2 cellular contexts compared by ENCODE assay signal in the genomic region with DNA sequence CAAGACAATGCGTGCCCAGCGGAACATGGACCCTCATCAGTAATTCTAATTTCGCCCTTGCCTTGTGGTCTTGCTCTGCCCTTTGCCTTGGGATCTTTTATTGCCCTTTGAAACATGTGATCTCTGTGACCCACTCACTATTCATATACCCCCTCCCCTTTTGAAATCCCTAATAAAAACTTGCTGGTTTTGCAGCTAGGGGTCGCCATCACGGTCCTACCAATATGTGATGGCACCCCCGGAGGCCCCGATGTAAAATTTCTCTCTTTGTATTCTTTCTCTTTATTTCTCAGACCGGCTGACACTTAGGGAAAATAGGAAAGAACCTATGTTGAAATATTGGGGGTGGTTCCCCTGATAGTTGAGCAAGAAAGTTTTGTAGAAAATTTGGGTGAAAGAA.
TF ChIP-seq lines count a peak whose summit lies in the region.

No MANE protein-coding gene starts in this region.

TF ChIP-seq in SK-N-SH, 30 proteins besides CTCF, POLR2A, EP300 and RAD21 (continues in another document):
- TF ChIP-seq, protein P1, sequence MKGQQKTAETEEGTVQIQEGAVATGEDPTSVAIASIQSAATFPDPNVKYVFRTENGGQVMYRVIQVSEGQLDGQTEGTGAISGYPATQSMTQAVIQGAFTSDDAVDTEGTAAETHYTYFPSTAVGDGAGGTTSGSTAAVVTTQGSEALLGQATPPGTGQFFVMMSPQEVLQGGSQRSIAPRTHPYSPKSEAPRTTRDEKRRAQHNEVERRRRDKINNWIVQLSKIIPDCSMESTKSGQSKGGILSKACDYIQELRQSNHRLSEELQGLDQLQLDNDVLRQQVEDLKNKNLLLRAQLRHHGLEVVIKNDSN (IDR thresholded peaks at IDR 0.05; ENCODE audit: borderline replicate concordance, low read depth), result no peak
- TF ChIP-seq YY1 (IDR thresholded peaks at IDR 0.05; ENCODE audit: low read depth), result no peak
- no peak for TF ChIP-seq RCOR1 (IDR thresholded peaks at IDR 0.05; ENCODE audit: low read length)
- TF ChIP-seq, protein P2, sequence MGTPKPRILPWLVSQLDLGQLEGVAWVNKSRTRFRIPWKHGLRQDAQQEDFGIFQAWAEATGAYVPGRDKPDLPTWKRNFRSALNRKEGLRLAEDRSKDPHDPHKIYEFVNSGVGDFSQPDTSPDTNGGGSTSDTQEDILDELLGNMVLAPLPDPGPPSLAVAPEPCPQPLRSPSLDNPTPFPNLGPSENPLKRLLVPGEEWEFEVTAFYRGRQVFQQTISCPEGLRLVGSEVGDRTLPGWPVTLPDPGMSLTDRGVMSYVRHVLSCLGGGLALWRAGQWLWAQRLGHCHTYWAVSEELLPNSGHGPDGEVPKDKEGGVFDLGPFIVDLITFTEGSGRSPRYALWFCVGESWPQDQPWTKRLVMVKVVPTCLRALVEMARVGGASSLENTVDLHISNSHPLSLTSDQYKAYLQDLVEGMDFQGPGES (IDR thresholded peaks at IDR 0.05; ENCODE audit: low read depth, low read length), result no peak
- no peak for TF ChIP-seq NRF1 (IDR thresholded peaks at IDR 0.05; ENCODE audit: low read depth, low read length)
- no peak for TF ChIP-seq TAF1 (IDR thresholded peaks at IDR 0.05; ENCODE audit: borderline replicate concordance, low read depth, low read length)
- TF ChIP-seq, protein P3, sequence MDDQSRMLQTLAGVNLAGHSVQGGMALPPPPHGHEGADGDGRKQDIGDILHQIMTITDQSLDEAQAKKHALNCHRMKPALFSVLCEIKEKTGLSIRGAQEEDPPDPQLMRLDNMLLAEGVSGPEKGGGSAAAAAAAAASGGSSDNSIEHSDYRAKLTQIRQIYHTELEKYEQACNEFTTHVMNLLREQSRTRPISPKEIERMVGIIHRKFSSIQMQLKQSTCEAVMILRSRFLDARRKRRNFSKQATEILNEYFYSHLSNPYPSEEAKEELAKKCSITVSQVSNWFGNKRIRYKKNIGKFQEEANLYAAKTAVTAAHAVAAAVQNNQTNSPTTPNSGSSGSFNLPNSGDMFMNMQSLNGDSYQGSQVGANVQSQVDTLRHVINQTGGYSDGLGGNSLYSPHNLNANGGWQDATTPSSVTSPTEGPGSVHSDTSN (IDR thresholded peaks at IDR 0.05), result no peak
- TF ChIP-seq, protein P4, sequence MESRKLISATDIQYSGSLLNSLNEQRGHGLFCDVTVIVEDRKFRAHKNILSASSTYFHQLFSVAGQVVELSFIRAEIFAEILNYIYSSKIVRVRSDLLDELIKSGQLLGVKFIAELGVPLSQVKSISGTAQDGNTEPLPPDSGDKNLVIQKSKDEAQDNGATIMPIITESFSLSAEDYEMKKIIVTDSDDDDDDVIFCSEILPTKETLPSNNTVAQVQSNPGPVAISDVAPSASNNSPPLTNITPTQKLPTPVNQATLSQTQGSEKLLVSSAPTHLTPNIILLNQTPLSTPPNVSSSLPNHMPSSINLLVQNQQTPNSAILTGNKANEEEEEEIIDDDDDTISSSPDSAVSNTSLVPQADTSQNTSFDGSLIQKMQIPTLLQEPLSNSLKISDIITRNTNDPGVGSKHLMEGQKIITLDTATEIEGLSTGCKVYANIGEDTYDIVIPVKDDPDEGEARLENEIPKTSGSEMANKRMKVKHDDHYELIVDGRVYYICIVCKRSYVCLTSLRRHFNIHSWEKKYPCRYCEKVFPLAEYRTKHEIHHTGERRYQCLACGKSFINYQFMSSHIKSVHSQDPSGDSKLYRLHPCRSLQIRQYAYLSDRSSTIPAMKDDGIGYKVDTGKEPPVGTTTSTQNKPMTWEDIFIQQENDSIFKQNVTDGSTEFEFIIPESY (IDR thresholded peaks at IDR 0.05; ENCODE audit: borderline replicate concordance, low read depth), result no peak
- TF ChIP-seq MXI1 (IDR thresholded peaks at IDR 0.05; ENCODE audit: low read depth, low read length), result no peak
- no peak for TF ChIP-seq FOSL2 (IDR thresholded peaks at IDR 0.05; ENCODE audit: borderline replicate concordance, low read depth)
- TF ChIP-seq, protein P5, sequence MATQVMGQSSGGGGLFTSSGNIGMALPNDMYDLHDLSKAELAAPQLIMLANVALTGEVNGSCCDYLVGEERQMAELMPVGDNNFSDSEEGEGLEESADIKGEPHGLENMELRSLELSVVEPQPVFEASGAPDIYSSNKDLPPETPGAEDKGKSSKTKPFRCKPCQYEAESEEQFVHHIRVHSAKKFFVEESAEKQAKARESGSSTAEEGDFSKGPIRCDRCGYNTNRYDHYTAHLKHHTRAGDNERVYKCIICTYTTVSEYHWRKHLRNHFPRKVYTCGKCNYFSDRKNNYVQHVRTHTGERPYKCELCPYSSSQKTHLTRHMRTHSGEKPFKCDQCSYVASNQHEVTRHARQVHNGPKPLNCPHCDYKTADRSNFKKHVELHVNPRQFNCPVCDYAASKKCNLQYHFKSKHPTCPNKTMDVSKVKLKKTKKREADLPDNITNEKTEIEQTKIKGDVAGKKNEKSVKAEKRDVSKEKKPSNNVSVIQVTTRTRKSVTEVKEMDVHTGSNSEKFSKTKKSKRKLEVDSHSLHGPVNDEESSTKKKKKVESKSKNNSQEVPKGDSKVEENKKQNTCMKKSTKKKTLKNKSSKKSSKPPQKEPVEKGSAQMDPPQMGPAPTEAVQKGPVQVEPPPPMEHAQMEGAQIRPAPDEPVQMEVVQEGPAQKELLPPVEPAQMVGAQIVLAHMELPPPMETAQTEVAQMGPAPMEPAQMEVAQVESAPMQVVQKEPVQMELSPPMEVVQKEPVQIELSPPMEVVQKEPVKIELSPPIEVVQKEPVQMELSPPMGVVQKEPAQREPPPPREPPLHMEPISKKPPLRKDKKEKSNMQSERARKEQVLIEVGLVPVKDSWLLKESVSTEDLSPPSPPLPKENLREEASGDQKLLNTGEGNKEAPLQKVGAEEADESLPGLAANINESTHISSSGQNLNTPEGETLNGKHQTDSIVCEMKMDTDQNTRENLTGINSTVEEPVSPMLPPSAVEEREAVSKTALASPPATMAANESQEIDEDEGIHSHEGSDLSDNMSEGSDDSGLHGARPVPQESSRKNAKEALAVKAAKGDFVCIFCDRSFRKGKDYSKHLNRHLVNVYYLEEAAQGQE (IDR thresholded peaks at IDR 0.05; ENCODE audit: low read depth, low read length), result no peak
- TF ChIP-seq, protein P6, sequence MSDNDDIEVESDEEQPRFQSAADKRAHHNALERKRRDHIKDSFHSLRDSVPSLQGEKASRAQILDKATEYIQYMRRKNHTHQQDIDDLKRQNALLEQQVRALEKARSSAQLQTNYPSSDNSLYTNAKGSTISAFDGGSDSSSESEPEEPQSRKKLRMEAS (IDR thresholded peaks at IDR 0.05; ENCODE audit: low read depth), result no peak
- no peak for TF ChIP-seq EZH2phosphoT487 (IDR thresholded peaks at IDR 0.05; ENCODE audit: borderline replicate concordance, low read depth)
- TF ChIP-seq ELF1 (IDR thresholded peaks at IDR 0.05), result no peak
- no peak for TF ChIP-seq TCF12 (IDR thresholded peaks at IDR 0.05)
- TF ChIP-seq RFX5 (IDR thresholded peaks at IDR 0.05; ENCODE audit: low read length), result no peak
- TF ChIP-seq RXRA (IDR thresholded peaks at IDR 0.05; ENCODE audit: borderline replicate concordance, low read depth), result no peak
- TF ChIP-seq, protein P7, sequence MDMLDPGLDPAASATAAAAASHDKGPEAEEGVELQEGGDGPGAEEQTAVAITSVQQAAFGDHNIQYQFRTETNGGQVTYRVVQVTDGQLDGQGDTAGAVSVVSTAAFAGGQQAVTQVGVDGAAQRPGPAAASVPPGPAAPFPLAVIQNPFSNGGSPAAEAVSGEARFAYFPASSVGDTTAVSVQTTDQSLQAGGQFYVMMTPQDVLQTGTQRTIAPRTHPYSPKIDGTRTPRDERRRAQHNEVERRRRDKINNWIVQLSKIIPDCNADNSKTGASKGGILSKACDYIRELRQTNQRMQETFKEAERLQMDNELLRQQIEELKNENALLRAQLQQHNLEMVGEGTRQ (IDR thresholded peaks at IDR 0.05; ENCODE audit: borderline replicate concordance, low read depth, low read length), result no peak

TF ChIP-seq in H1, 55 proteins besides CTCF, POLR2A, EP300 and RAD21 (continued from another document):
- TF ChIP-seq, protein P7 (IDR thresholded peaks at IDR 0.05; ENCODE audit: low read length), result no peak
- no peak for TF ChIP-seq BCL11A (IDR thresholded peaks at IDR 0.05; ENCODE audit: low read depth in 2 of 2, low read length in 2 of 2)
